Comparison of ENCODE assay signal across 9 cellular contexts in the genomic region with DNA sequence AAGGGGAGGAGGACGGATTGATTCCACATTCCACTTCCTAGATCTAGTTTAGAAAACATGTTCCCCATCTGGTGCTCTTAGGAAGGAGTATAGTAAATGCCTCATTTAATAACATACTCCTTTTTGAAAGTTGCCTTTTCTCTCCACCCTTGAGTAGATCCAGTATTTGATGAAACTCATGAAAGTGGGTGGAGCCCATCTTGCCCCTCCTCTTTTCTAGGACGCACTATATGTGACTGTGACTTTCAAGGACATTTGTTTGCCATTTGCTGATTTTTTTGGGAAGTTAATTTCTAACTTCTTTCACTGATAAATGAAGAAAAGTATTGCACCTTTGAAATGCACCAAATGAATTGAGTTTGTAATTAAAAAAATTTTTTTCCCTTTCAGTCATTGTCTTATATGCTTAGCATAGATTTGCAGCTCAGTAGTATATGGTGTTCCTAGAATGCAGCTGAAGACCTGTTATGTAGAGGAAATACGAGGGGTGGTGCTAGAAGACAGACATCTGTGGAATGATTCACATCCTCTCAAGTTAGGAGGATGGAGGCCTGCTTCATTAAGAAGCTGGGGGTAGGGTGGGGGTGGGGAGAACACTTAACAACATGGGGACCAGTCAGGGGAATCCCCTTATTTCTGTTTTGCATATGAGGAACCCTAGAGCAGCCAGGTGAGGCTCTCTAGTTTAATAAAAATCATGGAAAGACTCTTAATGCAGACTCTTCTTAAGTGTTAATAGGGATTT. TPM values are rescaled to one million over a fixed set of nuclear protein-coding genes. Genes with fewer than 3 reads are reported as not detected.
DNase-seq lines count a peak whose midpoint lies in the region; ATAC-seq, FAIRE-seq and TF ChIP-seq lines count a peak whose summit lies in the region.
"Not testable (repeated sequence)": the region's sequence is repeated elsewhere in the genome, so short reads cannot be mapped to it uniquely, and the experiment has no call there.
"Had no signal": no experiment of that assay in that cellular context is flagged by ENCODE, and none has a peak within 500 bp of the region (broad histone marks: within the 10 kb centered on the region; RNA-seq: fewer than 3 reads in every experiment).

No MANE protein-coding gene starts in this region.

- peaks cover 58% of the 10 kb centered on the region for H3K4me1 Mint-ChIP-seq in activated CD4-positive, alpha-beta T cell treated with anti-CD3 and anti-CD28 coated beads, Interleukin-2, amount 10 ng/mL, durations not matched to agents 24 days and 14 days
- peaks cover 64% of the 10 kb centered on the region for H3K4me1 Mint-ChIP-seq in activated naive CD8-positive, alpha-beta T cell treated with anti-CD3 and anti-CD28 coated beads for 36 hours
- H3K4me1 Mint-ChIP-seq in naive thymus-derived CD4-positive, alpha-beta T cell, result peaks cover 50 to 78% (median 73%) of the 10 kb centered on the region in 7 donors
- H3K4me1 Mint-ChIP-seq in stimulated activated memory B cell treated with anti-CD40 and anti-IgM and Interleukin-4, amounts not matched to agents 10 μg/mL and 1 μg/mL and 100 μg/mL, for 72 hours, result peaks cover 56% of the 10 kb centered on the region

- H3K27me3 Mint-ChIP-seq in activated CD4-positive, alpha-beta T cell treated with anti-CD3 and anti-CD28 coated beads, Interleukin-2, amount 10 ng/mL, durations not matched to agents 24 days and 14 days; activated naive CD8-positive, alpha-beta T cell treated with anti-CD3 and anti-CD28 coated beads for 36 hours; naive thymus-derived CD4-positive, alpha-beta T cell; stimulated activated memory B cell treated with anti-CD40 and anti-IgM and Interleukin-4, amounts not matched to agents 10 μg/mL and 1 μg/mL and 100 μg/mL, for 72 hours: not testable (repeated sequence)

- H3K79me2 ChIP-seq in fibroblast of lung (ENCODE audit: control insufficient read depth, insufficient read depth, low read length), result peaks cover 73% of the 10 kb centered on the region

- H4K20me1 ChIP-seq in fibroblast of lung (ENCODE audit: control insufficient read depth, extremely low read depth, insufficient read depth, low read length), result peaks cover 22% of the 10 kb centered on the region

- peak; percentile 9 for DNase-seq in GM04504 (ENCODE audit: low read depth)
- peak; percentile 37 for DNase-seq in RCC 7860 (ENCODE audit: low spot score)
- peak; percentile 78 for DNase-seq in activated CD4-positive, alpha-beta T cell treated with anti-CD3 and anti-CD28 coated beads, Interleukin-2, amount 10 ng/mL, durations not matched to agents 24 days and 14 days
- DNase-seq in activated naive CD8-positive, alpha-beta T cell treated with anti-CD3 and anti-CD28 coated beads for 36 hours, result not testable (repeated sequence)
- DNase-seq in fibroblast of lung (ENCODE audit: low read depth in 2 of 2), result peak; percentile 46 to 66
- DNase-seq in naive thymus-derived CD4-positive, alpha-beta T cell, result peak in 7 of 9 donors; percentile 12 to 71 (median 45)

- not testable (repeated sequence) for H2AFZ ChIP-seq in fibroblast of lung (ENCODE audit: low read length)

- intact Hi-C loops in activated CD4-positive, alpha-beta T cell treated with anti-CD3 and anti-CD28 coated beads, Interleukin-2, amount 10 ng/mL, durations not matched to agents 24 days and 14 days (cut with micrococcal nuclease), result loop anchor here (2.0 kb wide), 2 partner anchors 39 to 67 kb away; partner anchors contain the start of gene CDC42
- intact Hi-C loops in naive thymus-derived CD4-positive, alpha-beta T cell (cut with micrococcal nuclease), result loop anchor here (1.0 to 2.0 kb wide), 3 partner anchors 13 to 73 kb away; partner anchors contain the start of gene CDC42 (in 1 of the 2)

- H3K9me3 Mint-ChIP-seq in activated CD4-positive, alpha-beta T cell treated with anti-CD3 and anti-CD28 coated beads, Interleukin-2, amount 10 ng/mL, durations not matched to agents 24 days and 14 days; activated naive CD8-positive, alpha-beta T cell treated with anti-CD3 and anti-CD28 coated beads for 36 hours; naive thymus-derived CD4-positive, alpha-beta T cell; stimulated activated memory B cell treated with anti-CD40 and anti-IgM and Interleukin-4, amounts not matched to agents 10 μg/mL and 1 μg/mL and 100 μg/mL, for 72 hours: not testable (repeated sequence)

- peaks cover 64% of the 10 kb centered on the region for H3K36me3 Mint-ChIP-seq in activated CD4-positive, alpha-beta T cell treated with anti-CD3 and anti-CD28 coated beads, Interleukin-2, amount 10 ng/mL, durations not matched to agents 24 days and 14 days (ENCODE audit: low read depth)
- peaks cover 56% of the 10 kb centered on the region for H3K36me3 Mint-ChIP-seq in activated naive CD8-positive, alpha-beta T cell treated with anti-CD3 and anti-CD28 coated beads for 36 hours
- peaks cover 12 to 56% (median 23%) of the 10 kb centered on the region in 5 donors for H3K36me3 Mint-ChIP-seq in naive thymus-derived CD4-positive, alpha-beta T cell
- H3K36me3 Mint-ChIP-seq in stimulated activated memory B cell treated with anti-CD40 and anti-IgM and Interleukin-4, amounts not matched to agents 10 μg/mL and 1 μg/mL and 100 μg/mL, for 72 hours, result peaks cover 57% of the 10 kb centered on the region

- H3K27ac ChIP-seq in fibroblast of lung (ENCODE audit: insufficient read depth, low read length), result not testable (repeated sequence)
- peak overlapping the region; percentile 32 for H3K27ac ChIP-seq in naive thymus-derived CD4-positive, alpha-beta T cell (ENCODE audit: low read depth, low read length)

- H3K4me2 ChIP-seq in fibroblast of lung (ENCODE audit: extremely low read depth, insufficient read depth, low read length), result not testable (repeated sequence)

- CTCF ChIA-PET in naive thymus-derived CD4-positive, alpha-beta T cell (lab: Charles Lee), result interaction anchor here (0.6 to 2.2 kb wide), 4 partner anchors 13 to 1154 kb away, joined by 3 to 11 read pairs (median 4); no protein-coding TSS in a partner anchor

- FAIRE-seq in RCC 7860 (lab: Jason Lieb, UNC), result peak; percentile 12

- ATAC-seq in HG03135 (IDR thresholded peaks at IDR 0.05; ENCODE audit: unreplicated experiment), result peak; percentile 64
- ATAC-seq in naive thymus-derived CD4-positive, alpha-beta T cell, result peak; percentile 87
- ATAC-seq in stimulated activated memory B cell treated with anti-CD40 and anti-IgM and Interleukin-4, amounts not matched to agents 10 μg/mL and 1 μg/mL and 100 μg/mL, for 72 hours, result peak; percentile 81

- peak overlapping the region; percentile 12 for H3K4me3 Mint-ChIP-seq in activated CD4-positive, alpha-beta T cell treated with anti-CD3 and anti-CD28 coated beads, Interleukin-2, amount 10 ng/mL, durations not matched to agents 24 days and 14 days
- H3K4me3 Mint-ChIP-seq in activated naive CD8-positive, alpha-beta T cell treated with anti-CD3 and anti-CD28 coated beads for 36 hours; stimulated activated memory B cell treated with anti-CD40 and anti-IgM and Interleukin-4, amounts not matched to agents 10 μg/mL and 1 μg/mL and 100 μg/mL, for 72 hours: not testable (repeated sequence)
- peak overlapping the region in 4 of 10 donors; percentile 17 to 46 (median 23) for H3K4me3 Mint-ChIP-seq in naive thymus-derived CD4-positive, alpha-beta T cell

- H3K4me3 ChIP-seq in fibroblast of lung (replicated peaks in 1 of 4; ENCODE audit: control extremely low read depth in 1 of 4, insufficient read depth in 1 of 4, low read depth in 3 of 4, low read length in 4 of 4); naive thymus-derived CD4-positive, alpha-beta T cell (ENCODE audit: low read length): not testable (repeated sequence)

- not testable (repeated sequence) for H3K27me3 ChIP-seq in fibroblast of lung (ENCODE audit: control insufficient read depth, insufficient read depth, low read length); naive thymus-derived CD4-positive, alpha-beta T cell (ENCODE audit: control insufficient read depth in 2 of 2, insufficient read depth in 2 of 2, low read length in 2 of 2)

- POLR2A ChIA-PET in naive thymus-derived CD4-positive, alpha-beta T cell (lab: Charles Lee), result interaction anchor here (1.0 to 2.8 kb wide), 6 partner anchors 8 to 68 kb away, joined by 3 to 11 read pairs (median 5); partner anchors contain the start of gene CDC42

- H3K9ac ChIP-seq in fibroblast of lung (ENCODE audit: insufficient read depth, low read length), result not testable (repeated sequence)

- not testable (repeated sequence) for H3K9me3 ChIP-seq in fibroblast of lung (ENCODE audit: control insufficient read depth, insufficient read depth, low read depth, low read length); naive thymus-derived CD4-positive, alpha-beta T cell (ENCODE audit: control insufficient read depth in 2 of 3, low read length in 3 of 3)

- H3K27ac Mint-ChIP-seq in activated CD4-positive, alpha-beta T cell treated with anti-CD3 and anti-CD28 coated beads, Interleukin-2, amount 10 ng/mL, durations not matched to agents 24 days and 14 days, result peak overlapping the region; percentile 53
- peak overlapping the region; percentile 74 for H3K27ac Mint-ChIP-seq in activated naive CD8-positive, alpha-beta T cell treated with anti-CD3 and anti-CD28 coated beads for 36 hours
- peak overlapping the region; percentile 19 to 92 (median 43) for H3K27ac Mint-ChIP-seq in naive thymus-derived CD4-positive, alpha-beta T cell
- H3K27ac Mint-ChIP-seq in stimulated activated memory B cell treated with anti-CD40 and anti-IgM and Interleukin-4, amounts not matched to agents 10 μg/mL and 1 μg/mL and 100 μg/mL, for 72 hours, result not testable (repeated sequence)

- not testable (repeated sequence) for TF ChIP-seq CTCF in fibroblast of lung (conservative IDR thresholded peaks at IDR 0.05 in 1 of 2, IDR thresholded peaks at IDR 0.05 in 1 of 2; ENCODE audit: low read depth in 1 of 2, low read length in 2 of 2)

- H3K36me3 ChIP-seq in fibroblast of lung (ENCODE audit: control insufficient read depth, insufficient read depth, low read length), result not testable (repeated sequence)
- peaks cover 0 to 52% (median 25%) of the 10 kb centered on the region in 3 experiments for H3K36me3 ChIP-seq in naive thymus-derived CD4-positive, alpha-beta T cell (ENCODE audit: control insufficient read depth in 2 of 3, insufficient read depth in 3 of 3, low read length in 3 of 3)

- peaks cover 13% of the 10 kb centered on the region for H3K4me1 ChIP-seq in fibroblast of lung (ENCODE audit: control insufficient read depth, extremely low read depth, insufficient read depth, low read length)
- H3K4me1 ChIP-seq in naive thymus-derived CD4-positive, alpha-beta T cell (ENCODE audit: control insufficient read depth in 2 of 2, insufficient read depth in 2 of 2, low read length in 2 of 2), result peaks cover 45 to 46% of the 10 kb centered on the region in 2 donors

RNA-seq across cellular contexts. Expression of gene CDC42, which starts 39.7 kb away (rescaled TPM):
- 307 and 321 TPM in 2 replicates for total RNA-seq in activated CD4-positive, alpha-beta T cell treated with anti-CD3 and anti-CD28 coated beads, Interleukin-2, amount 10 ng/mL, durations not matched to agents 24 days and 14 days
- total RNA-seq in activated naive CD8-positive, alpha-beta T cell treated with anti-CD3 and anti-CD28 coated beads for 36 hours, result 100 to 1,000 TPM; 301 to 302 TPM
- total RNA-seq in fibroblast of lung, result 143 and 325 TPM in 2 replicates
- polyA plus RNA-seq in fibroblast of lung, result 400 and 446 TPM in 2 replicates
- 296 and 322 TPM in 2 replicates for polyA plus RNA-seq in fibroblast of lung (2012)
- polyA minus RNA-seq in fibroblast of lung (ENCODE audit: low replicate concordance), result 74.6 and 97.5 TPM in 2 replicates
- 100 to 1,000 TPM; 186 to 385 (median 305) TPM for total RNA-seq in naive thymus-derived CD4-positive, alpha-beta T cell
- 100 to 1,000 TPM; 186 to 427 TPM for polyA plus RNA-seq in naive thymus-derived CD4-positive, alpha-beta T cell

RNA-seq across cellular contexts. Expression of gene WNT4, which starts 50.7 kb away (rescaled TPM):
- not detected in 2 replicates for total RNA-seq in activated CD4-positive, alpha-beta T cell treated with anti-CD3 and anti-CD28 coated beads, Interleukin-2, amount 10 ng/mL, durations not matched to agents 24 days and 14 days
- total RNA-seq in activated naive CD8-positive, alpha-beta T cell treated with anti-CD3 and anti-CD28 coated beads for 36 hours, result not detected
- under 0.01 TPM in 1 of 2 replicates, not detected in the other for total RNA-seq in fibroblast of lung
- polyA plus RNA-seq in fibroblast of lung, result not detected in 2 replicates
- 0.03 TPM in 1 of 2 replicates, not detected in the other for polyA plus RNA-seq in fibroblast of lung (2012)
- not detected in 2 replicates for polyA minus RNA-seq in fibroblast of lung (ENCODE audit: low replicate concordance)
- total RNA-seq in naive thymus-derived CD4-positive, alpha-beta T cell, result not detected
- under 1 TPM in 1 of 2 donors, not detected in 1; 0.05 TPM for polyA plus RNA-seq in naive thymus-derived CD4-positive, alpha-beta T cell
- total RNA-seq: cardiac muscle cell had no signal
- polyA plus RNA-seq: cardiac muscle cell had no signal
